In genomic region chr16:73781297-73781696, GRCh38 we compare ENCODE assay signal across 31 cellular contexts.
"Had no signal": no experiment of that assay in that cellular context is flagged by ENCODE, and none has a peak within 500 bp of the region (broad histone marks: within the 10 kb centered on the region; RNA-seq: fewer than 3 reads in every experiment).

No MANE protein-coding gene starts in this region.

- H3K36me3 ChIP-seq: brain microvascular endothelial cell, WERI-Rb-1 had no signal

- H3K4me1 Mint-ChIP-seq: activated B cell treated with CpG ODN at 0.5 μM for 24 hours; activated T-helper 17 cell treated with anti-CD3 and anti-CD28 coated beads, Interleukin-2, amount 50 U/mL, for 72 hours; central memory CD8-positive, alpha-beta T cell; T-helper 17 cell had no signal

- H3K27me3 ChIP-seq: brain microvascular endothelial cell had no signal

- H3K27me3 Mint-ChIP-seq: activated B cell treated with CpG ODN at 0.5 μM for 24 hours; activated CD8-positive, alpha-beta T cell treated with anti-CD3 and anti-CD28 coated beads for 36 hours; activated naive CD8-positive, alpha-beta T cell; activated T-helper 17 cell treated with anti-CD3 and anti-CD28 coated beads, Interleukin-2, amount 50 U/mL, for 72 hours; central memory CD8-positive, alpha-beta T cell; T-helper 17 cell had no signal

- H3K27ac ChIP-seq: brain microvascular endothelial cell, WERI-Rb-1 had no signal

- H3K4me3 Mint-ChIP-seq: activated B cell treated with CpG ODN at 0.5 μM for 24 hours; activated CD8-positive, alpha-beta T cell treated with anti-CD3 and anti-CD28 coated beads for 36 hours; activated naive CD8-positive, alpha-beta T cell; activated T-cell treated with anti-CD3 and anti-CD28 coated beads, Interleukin-2, amount 50 U/mL, for 4 hours; activated T-helper 17 cell treated with anti-CD3 and anti-CD28 coated beads, Interleukin-2, amount 50 U/mL, for 72 hours; central memory CD8-positive, alpha-beta T cell; T-helper 17 cell; T-helper 2 cell treated with Interferon-gamma antibody and Interleukin-4, amounts not matched to agents 5 μg/mL and 100 μg/mL, for 36 hours had no signal

- FAIRE-seq: astrocyte, bronchial epithelial cell, frontal cortex had no signal

- DNase-seq: activated B cell treated with CpG ODN at 0.5 μM for 24 hours; activated CD4-positive, alpha-beta T cell treated with anti-CD3 and anti-CD28 coated beads for 48 hours; activated CD4-positive, alpha-beta T cell treated with anti-CD3 and anti-CD28 coated beads, Interleukin-2, amount 50 U/mL, for 1 hour; activated CD4-positive, alpha-beta T cell treated with anti-CD3 and anti-CD28 coated beads, Interleukin-2, amount 50 U/mL, for 48 hours; activated CD8-positive, alpha-beta memory T cell treated with anti-CD3 and anti-CD28 coated beads for 24 hours; activated CD8-positive, alpha-beta T cell treated with anti-CD3 and anti-CD28 coated beads for 36 hours; activated effector memory CD4-positive, alpha-beta T cell treated with Interleukin-2 at 50 U/mL for 16 hours; activated gamma-delta T cell treated with Interleukin-2 at 50 U/mL for 16 hours; activated naive CD4-positive, alpha-beta T cell treated with anti-CD3 and anti-CD28 coated beads, Interleukin-2, amount 50 U/mL, for 16 hours; activated naive CD4-positive, alpha-beta T cell treated with Interleukin-2 at 50 U/mL for 16 hours; activated T-cell treated with anti-CD3 and anti-CD28 coated beads, Interleukin-2, amount 50 U/mL, for 4 hours; amniotic stem cell; anterior cingulate cortex; brain microvascular endothelial cell; cortex of kidney; dermis blood vessel endothelial cell; effector CD4-positive, alpha-beta T cell; foreskin fibroblast; head of caudate nucleus; T-helper 17 cell; T1000; WERI-Rb-1 had no signal

- ATAC-seq: activated CD4-positive, CD25-positive, alpha-beta regulatory T cell treated with anti-CD3 and anti-CD28 coated beads, Interleukin-2, amount 50 U/mL, for 24 hours; activated CD8-positive, alpha-beta T cell treated with anti-CD3 and anti-CD28 coated beads for 36 hours; activated T-cell treated with anti-CD3 and anti-CD28 coated beads, Interleukin-2, amount 50 U/mL, for 4 hours; activated T-helper 17 cell treated with anti-CD3 and anti-CD28 coated beads, Interleukin-2, amount 50 U/mL, for 72 hours; esophagus mucosa; T-helper 17 cell had no signal

- H3K27ac Mint-ChIP-seq: activated B cell treated with CpG ODN at 0.5 μM for 24 hours; activated CD8-positive, alpha-beta T cell treated with anti-CD3 and anti-CD28 coated beads for 36 hours; activated naive CD8-positive, alpha-beta T cell; activated T-helper 17 cell treated with anti-CD3 and anti-CD28 coated beads, Interleukin-2, amount 50 U/mL, for 72 hours; T-helper 17 cell; T-helper 2 cell treated with Interferon-gamma antibody and Interleukin-4, amounts not matched to agents 5 μg/mL and 100 μg/mL, for 36 hours had no signal
